8 cellular contexts compared by ENCODE assay signal in genomic region chr7:32890553-32891045, GRCh38. TPM values are rescaled to one million over a fixed set of nuclear protein-coding genes. Genes with fewer than 3 reads are reported as not detected.
A peak's percentile ranks its signal among the peaks of the same experiment; 100 is the strongest.
DNase-seq lines count a peak whose midpoint lies in the region; ATAC-seq and TF ChIP-seq lines count a peak whose summit lies in the region.

No MANE protein-coding gene starts in this region.

- peak overlapping the region; percentile 29; the same call in 1 of the 2 replicates for H2AFZ ChIP-seq in SK-N-SH (ENCODE audit: low read depth)

- TF ChIP-seq EP300 in SK-N-SH (IDR thresholded peaks at IDR 0.05; ENCODE audit: borderline replicate concordance in 1 of 2, low read depth in 1 of 2, low read length in 1 of 2), result 0 out of 4 replicates have a peak, but pooled peaks of 1 of the 2 experiments have one; percentile 6

- peak overlapping the region; percentile 94 for H3K9ac ChIP-seq in SK-N-SH

- no peak for TF ChIP-seq RAD21 in SK-N-SH (IDR thresholded peaks at IDR 0.05; ENCODE audit: low read length)

- H3K36me3 ChIP-seq in KOPT-K1 (ENCODE audit: insufficient read depth, low read length), result peaks cover 13% of the 10 kb centered on the region; the same call in 1 of the 2 replicates
- peaks cover 0 to 8% of the 10 kb centered on the region in 2 experiments for H3K36me3 ChIP-seq in SK-N-SH (replicated peaks in 1 of 2; ENCODE audit: control insufficient read depth in 1 of 2, insufficient read depth in 2 of 2, low read length in 1 of 2)
- no peaks in the 10 kb centered on the region for H3K36me3 ChIP-seq in right lobe of liver

- H3K36me3 Mint-ChIP-seq in stimulated activated naive CD8-positive, alpha-beta T cell treated with anti-CD3 and anti-CD28 coated beads, Interleukin-15, Interleukin-2, amounts not matched to agents 100 ng/mL and 50 ng/mL, for 24 hours (ENCODE audit: low read depth), result peaks cover 19% of the 10 kb centered on the region

- H3K4me1 ChIP-seq in SK-N-SH (ENCODE audit: control insufficient read depth in 1 of 2, insufficient read depth in 2 of 2, low read depth in 1 of 2, low read length in 1 of 2) (peaks cover 26 to 33% of the 10 kb centered on the region in 2 experiments; a peak in 3 of 4 replicates), right lobe of liver (peaks cover 0 to 33% (median 3%) of the 10 kb centered on the region in 4 donors)

- peaks cover 70% of the 10 kb centered on the region for H3K4me1 Mint-ChIP-seq in stimulated activated naive CD8-positive, alpha-beta T cell treated with anti-CD3 and anti-CD28 coated beads, Interleukin-15, Interleukin-2, amounts not matched to agents 100 ng/mL and 50 ng/mL, for 24 hours (ENCODE audit: low read depth)

- H3K79me2 ChIP-seq in SK-N-SH (ENCODE audit: insufficient read depth), result peaks cover 54% of the 10 kb centered on the region

- no peaks in the 10 kb centered on the region for H3K27me3 Mint-ChIP-seq in stimulated activated naive CD8-positive, alpha-beta T cell treated with anti-CD3 and anti-CD28 coated beads, Interleukin-15, Interleukin-2, amounts not matched to agents 100 ng/mL and 50 ng/mL, for 24 hours

- no peak for TF ChIP-seq POLR2A in right lobe of liver (IDR thresholded peaks at IDR 0.05)

- H3K27me3 ChIP-seq in SK-N-SH (ENCODE audit: insufficient read depth), result no peaks in the 10 kb centered on the region
- no peaks in the 10 kb centered on the region for H3K27me3 ChIP-seq in right lobe of liver

- DNase-seq in activated gamma-delta T cell treated with Interleukin-2 at 50 U/mL for 16 hours (peak; percentile 35), activated gamma-delta T cell (lab: John Stamatoyannopoulos, UW) (no peak), SK-N-SH (peak; percentile 47), caudate nucleus (lab: John Stamatoyannopoulos, UW) (peak in 11 of 61 donors; percentile 2 to 47 (median 15)), right lobe of liver (no peak)

- H3K9me3 ChIP-seq in KOPT-K1 (ENCODE audit: insufficient read depth, low read length, poor library complexity, severe bottlenecking) (no peaks in the 10 kb centered on the region), SK-N-SH (no peaks in the 10 kb centered on the region), right lobe of liver (no peaks in the 10 kb centered on the region)

- intact Hi-C loops in right lobe of liver (cut with DNase I), result no loop called here

- peak overlapping the region; percentile 87 for H3K4me2 ChIP-seq in SK-N-SH

- no peaks in the 10 kb centered on the region for H3K9me3 Mint-ChIP-seq in stimulated activated naive CD8-positive, alpha-beta T cell treated with anti-CD3 and anti-CD28 coated beads, Interleukin-15, Interleukin-2, amounts not matched to agents 100 ng/mL and 50 ng/mL, for 24 hours

- H3F3A ChIP-seq in SK-N-SH (replicated peaks; ENCODE audit: insufficient read depth), result peaks cover 37% of the 10 kb centered on the region

- H3K4me3 ChIP-seq in SK-N-SH (ENCODE audit: low read depth in 2 of 2, low read length in 1 of 2) (peak overlapping the region; percentile 78 to 86), right lobe of liver (peak overlapping the region; percentile 60 to 76 (median 69))

- H3K9me2 ChIP-seq in SK-N-SH, result no peaks in the 10 kb centered on the region

- peak overlapping the region; percentile 93 for H3K4me3 Mint-ChIP-seq in stimulated activated naive CD8-positive, alpha-beta T cell treated with anti-CD3 and anti-CD28 coated beads, Interleukin-15, Interleukin-2, amounts not matched to agents 100 ng/mL and 50 ng/mL, for 24 hours

- 2% methylated on average over 17 of the region's 17 CpGs for WGBS in SK-N-SH (ENCODE audit: low lambda C conversion rate)
- 0% methylated on average over 17 of the region's 17 CpGs for WGBS in right lobe of liver (ENCODE audit: insufficient coverage, low coverage, low lambda C conversion rate, missing lambda C conversion rate)

- peak overlapping the region; percentile 95 for H3K27ac Mint-ChIP-seq in stimulated activated naive CD8-positive, alpha-beta T cell treated with anti-CD3 and anti-CD28 coated beads, Interleukin-15, Interleukin-2, amounts not matched to agents 100 ng/mL and 50 ng/mL, for 24 hours

- POLR2A ChIA-PET in SK-N-SH (lab: Yijun Ruan, JAX), result interaction anchor here (0.9 to 2.9 kb wide), 5 partner anchors 15 to 172 kb away, joined by 3 to 18 read pairs (median 10); partner anchors contain the start of genes FKBP9 and NT5C3A

- ATAC-seq in GM21825 (IDR thresholded peaks at IDR 0.05; ENCODE audit: unreplicated experiment), result peak; percentile 30
- ATAC-seq in right lobe of liver, result peak; percentile 18 to 43 (median 34)

- TF ChIP-seq CTCF in SK-N-SH (IDR thresholded peaks at IDR 0.05), result no peak
- no peak for TF ChIP-seq CTCF in right lobe of liver (IDR thresholded peaks at IDR 0.05)

- H3K27ac ChIP-seq in KOPT-K1 (ENCODE audit: low read depth, low read length, poor library complexity, severe bottlenecking) (peak overlapping the region; percentile 97), SK-N-SH (ENCODE audit: low read depth in 2 of 2, low read length in 1 of 2) (peak overlapping the region; percentile 95 to 99), caudate nucleus (ENCODE audit: low read depth, low read length) (peak overlapping the region; percentile 96), right lobe of liver (peak overlapping the region; percentile 92 to 96 (median 95))

- CTCF ChIA-PET in SK-N-SH (lab: Yijun Ruan, JAX), result interaction anchor here (0.6 to 6.1 kb wide), 6 partner anchors 11 to 90 kb away, joined by 3 to 37 read pairs (median 8); no protein-coding TSS in a partner anchor

- H4K20me1 ChIP-seq in SK-N-SH (ENCODE audit: insufficient read depth), result peaks cover 48% of the 10 kb centered on the region

TF ChIP-seq in SK-N-SH, 30 proteins besides CTCF, POLR2A, EP300 and RAD21:
- TF ChIP-seq USF1 (IDR thresholded peaks at IDR 0.05; ENCODE audit: borderline replicate concordance, low read depth), result peak; percentile 90
- TF ChIP-seq FOXM1 (IDR thresholded peaks at IDR 0.05; ENCODE audit: low read depth), result peak; percentile 68; the same call in 1 of the 2 replicates
- TF ChIP-seq TCF12 (IDR thresholded peaks at IDR 0.05), result no peak
- peak; percentile 63; the same call in 1 of the 2 replicates for TF ChIP-seq MXI1 (IDR thresholded peaks at IDR 0.05; ENCODE audit: low read depth, low read length)
- no peak for TF ChIP-seq IRF3 (IDR thresholded peaks at IDR 0.05; ENCODE audit: low read depth, low read length)
- TF ChIP-seq NFIC (IDR thresholded peaks at IDR 0.05; ENCODE audit: borderline replicate concordance), result no peak
- no peak for TF ChIP-seq RCOR1 (IDR thresholded peaks at IDR 0.05; ENCODE audit: low read length)

RNA-seq across cellular contexts. Expression of gene KBTBD2, which starts 1.0 kb away (rescaled TPM):
- polyA plus RNA-seq in SK-N-SH (2012; rRNA removed), result 23.6 and 28.3 TPM in 2 replicates
- 32.5 and 37.1 TPM in 2 replicates for polyA plus RNA-seq in SK-N-SH (2012; cell fraction: cytosol; rRNA removed)
- polyA plus RNA-seq in SK-N-SH (2012; cell fraction: nucleus; rRNA removed), result 18.4 and 43.0 TPM in 2 replicates
- 10 to 100 TPM in 4 of 6 experiments, 1 to 10 TPM in 2; 7.0 to 14.5 (median 10.5) TPM for total RNA-seq in right lobe of liver

Comparison
In these comparisons a context has a peak if more than half of its experiments do, and no peak if none do; other contexts are left out.
1. DNase-seq: peak in activated gamma-delta T cell treated with Interleukin-2 at 50 U/mL for 16 hours (single experiment) and SK-N-SH (single experiment); none in activated gamma-delta T cell (single experiment) and right lobe of liver (0 of 3).
2. Peak in every context shown above with its lines, with median percentiles within 50 percentile points of each other: H3K27ac ChIP-seq.